In genomic region chr1:70204578-70204977, GRCh38 we compare ENCODE assay signal across 8 cellular contexts. TPM values are rescaled to one million over a fixed set of nuclear protein-coding genes. Genes with fewer than 3 reads are reported as not detected.
DNase-seq lines count a peak whose midpoint lies in the region; ATAC-seq and TF ChIP-seq lines count a peak whose summit lies in the region.

No MANE protein-coding gene starts in this region.

- H3K36me3 ChIP-seq in H7 (replicated peaks; ENCODE audit: control insufficient read depth, insufficient read depth, low read length) (peaks cover 4% of the 10 kb centered on the region), SJCRH30 (peaks cover 5% of the 10 kb centered on the region), fibroblast of lung (ENCODE audit: control insufficient read depth, insufficient read depth, low read length) (no peaks in the 10 kb centered on the region)

- peaks cover 91% of the 10 kb centered on the region for H3K79me2 ChIP-seq in fibroblast of lung (ENCODE audit: control insufficient read depth, insufficient read depth, low read length)

- H3K4me3 ChIP-seq in H7 (ENCODE audit: insufficient read depth, low read depth, low read length) (peak overlapping the region; percentile 98), SJCRH30 (peak overlapping the region; percentile 79), fibroblast of lung (replicated peaks in 1 of 4; ENCODE audit: control extremely low read depth in 1 of 4, insufficient read depth in 1 of 4, low read depth in 3 of 4, low read length in 4 of 4) (peak overlapping the region; percentile 70 to 98 (median 82)), retinal pigment epithelial cell (ENCODE audit: low read length) (peak overlapping the region; percentile 100)

- H2AFZ ChIP-seq in fibroblast of lung (ENCODE audit: low read length) = peak overlapping the region; percentile 88

- H3K4me2 ChIP-seq in fibroblast of lung (ENCODE audit: extremely low read depth, insufficient read depth, low read length) = peak overlapping the region; percentile 88

- DNase-seq in H7 = no peak
- DNase-seq in SJCRH30 = no peak
- DNase-seq in fibroblast of lung (ENCODE audit: low read depth in 2 of 2) = peak; percentile 19 to 25
- DNase-seq in retinal pigment epithelial cell (ENCODE audit: low read depth) = no peak
- no peak for DNase-seq in glomerular visceral epithelial cell (ENCODE audit: extremely low spot score)
- no peak for DNase-seq in islet precursor cell
- no peak for DNase-seq in DMS114 treated with DMSO at 0.1 percent for 48 hours (lab: John Stamatoyannopoulos, UW; ENCODE audit: unreplicated experiment)

- H3K27me3 ChIP-seq in H7 (ENCODE audit: control insufficient read depth, insufficient read depth, low read length) (no peaks in the 10 kb centered on the region), SJCRH30 (no peaks in the 10 kb centered on the region), fibroblast of lung (ENCODE audit: control insufficient read depth, insufficient read depth, low read length) (no peaks in the 10 kb centered on the region)

- TF ChIP-seq CTCF in fibroblast of lung (conservative IDR thresholded peaks at IDR 0.05 in 1 of 2, IDR thresholded peaks at IDR 0.05 in 1 of 2; ENCODE audit: low read depth in 1 of 2, low read length in 2 of 2) (no peak), retinal pigment epithelial cell (conservative IDR thresholded peaks at IDR 0.05; ENCODE audit: low read depth, low read length) (no peak)

- H3K9me3 ChIP-seq in SJCRH30 (replicated peaks) = no peaks in the 10 kb centered on the region
- H3K9me3 ChIP-seq in fibroblast of lung (ENCODE audit: control insufficient read depth, insufficient read depth, low read depth, low read length) = no peaks in the 10 kb centered on the region

- peak overlapping the region; percentile 85 for H3K9ac ChIP-seq in fibroblast of lung (ENCODE audit: insufficient read depth, low read length)

- H4K20me1 ChIP-seq in fibroblast of lung (ENCODE audit: control insufficient read depth, extremely low read depth, insufficient read depth, low read length) = no peaks in the 10 kb centered on the region

- H3K4me1 ChIP-seq in SJCRH30 (peaks cover 4% of the 10 kb centered on the region; the same call in 1 of the 2 replicates), fibroblast of lung (ENCODE audit: control insufficient read depth, extremely low read depth, insufficient read depth, low read length) (peaks cover 6% of the 10 kb centered on the region)

- no peak for ATAC-seq in GM21381 (IDR thresholded peaks at IDR 0.05; ENCODE audit: unreplicated experiment)

- H3K27ac ChIP-seq in SJCRH30 = no peak overlapping the region
- peak overlapping the region; percentile 92 for H3K27ac ChIP-seq in fibroblast of lung (ENCODE audit: insufficient read depth, low read length)

RNA-seq across cellular contexts. Expression of gene LRRC40, which starts 0.8 kb away (rescaled TPM):
- total RNA-seq in H7 (2014; rRNA removed; shearing (Covaris generic)) = 60.6 and 79.5 TPM in 2 replicates
- 33.8 and 39.4 TPM in 2 replicates for total RNA-seq in SJCRH30 (2014; rRNA removed; shearing (Covaris generic))
- 15.9 and 16.5 TPM in 2 replicates for total RNA-seq in fibroblast of lung
- polyA plus RNA-seq in fibroblast of lung = 23.5 and 24.2 TPM in 2 replicates
- 13.1 and 13.6 TPM in 2 replicates for polyA plus RNA-seq in fibroblast of lung (2012)
- 1.1 and 1.4 TPM in 2 replicates for polyA minus RNA-seq in fibroblast of lung (ENCODE audit: low replicate concordance)

RNA-seq across cellular contexts. Expression of gene SRSF11, which starts 16.6 kb away (rescaled TPM):
- 160 and 215 TPM in 2 replicates for total RNA-seq in H7 (2014; rRNA removed; shearing (Covaris generic))
- 125 and 173 TPM in 2 replicates for total RNA-seq in SJCRH30 (2014; rRNA removed; shearing (Covaris generic))
- 107 and 139 TPM in 2 replicates for total RNA-seq in fibroblast of lung
- polyA plus RNA-seq in fibroblast of lung = 134 and 163 TPM in 2 replicates
- 81.8 and 102 TPM in 2 replicates for polyA plus RNA-seq in fibroblast of lung (2012)
- 53.8 and 177 TPM in 2 replicates for polyA minus RNA-seq in fibroblast of lung (ENCODE audit: low replicate concordance)

Comparison
In these comparisons a context has a peak if more than half of its experiments do, and no peak if none do; other contexts are left out.
1. DNase-seq: peak in fibroblast of lung (2 of 2); none in H7 (single experiment), SJCRH30 (0 of 2), retinal pigment epithelial cell (single experiment), glomerular visceral epithelial cell (single experiment), islet precursor cell (single experiment) and DMS114 treated with DMSO at 0.1 percent for 48 hours (single experiment).
2. Peak in every context shown above with its lines, with median percentiles within 50 percentile points of each other: H3K4me3 ChIP-seq.